ENCODE assay signal across 8 cellular contexts in genomic region chr3:134373942-134374790, GRCh38. TPM values are rescaled to one million over a fixed set of nuclear protein-coding genes. Genes with fewer than 3 reads are reported as not detected.
A peak's percentile ranks its signal among the peaks of the same experiment; 100 is the strongest.
DNase-seq lines count a peak whose midpoint lies in the region; ATAC-seq, FAIRE-seq and TF ChIP-seq lines count a peak whose summit lies in the region.

AMOTL2 (minus strand) TSS chr3:134374447; CDS start chr3:134371433, 3,014 bp downstream.

- peak; percentile 14 for FAIRE-seq in GM19239 (lab: Jason Lieb, UNC)

- DNase-seq in BE2C (peak; percentile 37), GM19239 (ENCODE audit: insufficient read length, low spot score) (no peak), NCI-H1694 (lab: John Stamatoyannopoulos, UW) (peak; percentile 45), fibroblast of mammary gland (ENCODE audit: low read depth) (peak; percentile 92), type B pancreatic cell (ENCODE audit: extremely low spot score, unreplicated experiment) (peak; percentile 93)
- peak; percentile 20 for DNase-seq in activated CD8-positive, alpha-beta T cell treated with anti-CD3 and anti-CD28 coated beads for 36 hours
- DNase-seq in activated CD4-positive, CD25-positive, alpha-beta regulatory T cell (lab: John Stamatoyannopoulos, UW), result no peak

- peak within 1 kb of the TSS; percentile 83 for H3K9ac ChIP-seq in mucosa of rectum (ENCODE audit: low read depth in 1 of 2, low read length in 2 of 2)

- peak; percentile 57 for ATAC-seq in activated CD8-positive, alpha-beta T cell treated with anti-CD3 and anti-CD28 coated beads for 36 hours

- peak within 1 kb of the TSS; percentile 66 for H3K4me3 Mint-ChIP-seq in activated CD8-positive, alpha-beta T cell treated with anti-CD3 and anti-CD28 coated beads for 36 hours
- H3K4me3 Mint-ChIP-seq in type B pancreatic cell, result peak within 1 kb of the TSS; percentile 96

- H3K27me3 Mint-ChIP-seq in activated CD8-positive, alpha-beta T cell treated with anti-CD3 and anti-CD28 coated beads for 36 hours, result peaks cover 42% of the 10 kb centered on the region
- H3K27me3 Mint-ChIP-seq in type B pancreatic cell, result no peaks in the 10 kb centered on the region

- H3K9me3 Mint-ChIP-seq in activated CD8-positive, alpha-beta T cell treated with anti-CD3 and anti-CD28 coated beads for 36 hours, result no peaks in the 10 kb centered on the region
- no peaks in the 10 kb centered on the region for H3K9me3 Mint-ChIP-seq in type B pancreatic cell

- H3K27me3 ChIP-seq in BE2C (peaks cover 56% of the 10 kb centered on the region), mucosa of rectum (ENCODE audit: control insufficient read depth in 2 of 2, insufficient read depth in 2 of 2, low read length in 2 of 2) (peaks cover 0 to 2% of the 10 kb centered on the region in 2 donors)

- no peak within 1 kb of the TSS for H3K27ac Mint-ChIP-seq in activated CD8-positive, alpha-beta T cell treated with anti-CD3 and anti-CD28 coated beads for 36 hours
- H3K27ac Mint-ChIP-seq in type B pancreatic cell, result peak within 1 kb of the TSS; percentile 96

- no peaks in the 10 kb centered on the region for H3K4me1 ChIP-seq in BE2C
- peaks cover 26 to 27% of the 10 kb centered on the region in 2 donors for H3K4me1 ChIP-seq in mucosa of rectum (ENCODE audit: control insufficient read depth in 2 of 2, insufficient read depth in 2 of 2, low read length in 2 of 2)

- H3K4me3 ChIP-seq in BE2C (ENCODE audit: low read depth, low read length) (peak within 1 kb of the TSS; percentile 44), fibroblast of mammary gland (ENCODE audit: control insufficient read depth, low read depth, low read length) (peak within 1 kb of the TSS; percentile 88), mucosa of rectum (ENCODE audit: low read length in 2 of 2) (peak within 1 kb of the TSS; percentile 76 to 78)

- TF ChIP-seq CTCF in BE2C (IDR thresholded peaks at IDR 0.05; ENCODE audit: low read depth, low read length) (no peak), fibroblast of mammary gland (conservative IDR thresholded peaks at IDR 0.05; ENCODE audit: control insufficient read depth, insufficient read depth, low read depth, low read length) (no peak), type B pancreatic cell (conservative IDR thresholded peaks at IDR 0.05) (no peak)
- TF ChIP-seq CTCF in activated CD8-positive, alpha-beta T cell treated with anti-CD3 and anti-CD28 coated beads for 36 hours (IDR thresholded peaks at IDR 0.05), result no peak

- H3K27ac ChIP-seq in mucosa of rectum (ENCODE audit: low read depth in 2 of 2, low read length in 2 of 2), result peak within 1 kb of the TSS; percentile 90 to 91

- H3K36me3 ChIP-seq in BE2C (no peaks in the 10 kb centered on the region), mucosa of rectum (ENCODE audit: control insufficient read depth in 2 of 2, insufficient read depth in 2 of 2, low read length in 2 of 2) (peaks cover 9 to 10% of the 10 kb centered on the region in 2 donors)

- POLR2A ChIA-PET in activated CD8-positive, alpha-beta T cell treated with anti-CD3 and anti-CD28 coated beads for 36 hours (lab: Charles Lee), result no interaction called here

- no peaks in the 10 kb centered on the region; the same call in 1 of the 2 replicates for H3K9me3 ChIP-seq in BE2C
- no peaks in the 10 kb centered on the region for H3K9me3 ChIP-seq in mucosa of rectum (ENCODE audit: control insufficient read depth in 2 of 2, low read length in 2 of 2)

- CTCF ChIA-PET in activated CD8-positive, alpha-beta T cell treated with anti-CD3 and anti-CD28 coated beads for 36 hours (lab: Charles Lee), result interaction anchor here (0.8 to 1.0 kb wide), 4 partner anchors 16 to 163 kb away, joined by 3 to 6 read pairs (median 3); no protein-coding TSS in a partner anchor

- no peaks in the 10 kb centered on the region for H3K36me3 Mint-ChIP-seq in activated CD8-positive, alpha-beta T cell treated with anti-CD3 and anti-CD28 coated beads for 36 hours (ENCODE audit: low read depth)
- peaks cover 16% of the 10 kb centered on the region for H3K36me3 Mint-ChIP-seq in type B pancreatic cell

- peaks cover 8% of the 10 kb centered on the region for H3K4me1 Mint-ChIP-seq in activated CD8-positive, alpha-beta T cell treated with anti-CD3 and anti-CD28 coated beads for 36 hours (ENCODE audit: low read depth)
- peaks cover 39% of the 10 kb centered on the region for H3K4me1 Mint-ChIP-seq in type B pancreatic cell (ENCODE audit: unreplicated experiment)

- intact Hi-C loops in activated CD8-positive, alpha-beta T cell treated with anti-CD3 and anti-CD28 coated beads for 36 hours (cut with micrococcal nuclease), result no loop called here

RNA-seq across cellular contexts. Expression of gene AMOTL2, which starts in this region (rescaled TPM):
- polyA plus RNA-seq in BE2C (2012; ENCODE audit: insufficient read depth, insufficient read length, low read depth), result 0.09 TPM
- total RNA-seq in activated CD8-positive, alpha-beta T cell treated with anti-CD3 and anti-CD28 coated beads for 36 hours, result not detected
- 79.2 and 122 TPM in 2 replicates for total RNA-seq in type B pancreatic cell (ENCODE audit: low replicate concordance)

Comparison
In these comparisons a context has a peak if more than half of its experiments do, and no peak if none do; other contexts are left out.
1. RNA of gene AMOTL2 (total RNA-seq): 79.2 to 122 TPM in type B pancreatic cell; not detected in activated CD8-positive, alpha-beta T cell treated with anti-CD3 and anti-CD28 coated beads for 36 hours; every median in the first group is over 10 times any median in the second.
2. Peak in DNase-seq and ATAC-seq in activated CD8-positive, alpha-beta T cell treated with anti-CD3 and anti-CD28 coated beads for 36 hours; RNA of the gene not detected or under 1 TPM.
3. DNase-seq: peak in BE2C (single experiment), NCI-H1694 (single experiment), fibroblast of mammary gland (single experiment) and type B pancreatic cell (single experiment); none in GM19239 (single experiment) and activated CD4-positive, CD25-positive, alpha-beta regulatory T cell (0 of 4).
4. Peak in every context shown above with its lines, with median percentiles within 50 percentile points of each other: H3K4me3 ChIP-seq.